ENCODE assay signal across 8 cellular contexts in genomic region chrX:2608638-2609430, GRCh38.
DNase-seq lines count a peak whose midpoint lies in the region; ATAC-seq and TF ChIP-seq lines count a peak whose summit lies in the region.

No MANE protein-coding gene starts in this region.

- H3K4me1 Mint-ChIP-seq in activated T-helper 1 cell treated with anti-CD3 and anti-CD28 coated beads, Interleukin-12 subunit alpha, Interleukin-12 subunit beta, Interleukin-2, Interleukin-4 antibody, amounts not matched to agents 30 ng/mL and 10 ng/mL and 1 ng/mL, durations not matched to agents 14 hours and 24 hours and 36 hours (ENCODE audit: low read depth) = peaks cover 47% of the 10 kb centered on the region

- peaks cover 25% of the 10 kb centered on the region for H3K36me3 Mint-ChIP-seq in activated T-helper 1 cell treated with anti-CD3 and anti-CD28 coated beads, Interleukin-12 subunit alpha, Interleukin-12 subunit beta, Interleukin-2, Interleukin-4 antibody, amounts not matched to agents 30 ng/mL and 10 ng/mL and 1 ng/mL, durations not matched to agents 14 hours and 24 hours and 36 hours (ENCODE audit: low read depth)

- H2BK5ac ChIP-seq in trophoblast cell (ENCODE audit: low read depth, low read length, poor library complexity) = peak overlapping the region; percentile 87

- intact Hi-C loops in activated T-helper 1 cell treated with anti-CD3 and anti-CD28 coated beads, Interleukin-12 subunit alpha, Interleukin-12 subunit beta, Interleukin-2, Interleukin-4 antibody, amounts not matched to agents 30 ng/mL and 10 ng/mL and 1 ng/mL, durations not matched to agents 14 hours and 24 hours and 36 hours (cut with micrococcal nuclease) = loop anchor here (1.0 to 5.0 kb wide), 10 partner anchors 82 to 1216 kb away; partner anchors contain the start of genes AKAP17A, CD99, DHRSX and P2RY8

- H3K4me3 Mint-ChIP-seq in activated T-helper 1 cell treated with anti-CD3 and anti-CD28 coated beads, Interleukin-12 subunit alpha, Interleukin-12 subunit beta, Interleukin-2, Interleukin-4 antibody, amounts not matched to agents 30 ng/mL and 10 ng/mL and 1 ng/mL, durations not matched to agents 14 hours and 24 hours and 36 hours = peak overlapping the region; percentile 91

- peak overlapping the region; percentile 63 for H3K27ac ChIP-seq in DOHH2 (ENCODE audit: low read depth, low read length)
- peak overlapping the region; percentile 80 for H3K27ac ChIP-seq in trophoblast cell (ENCODE audit: low read depth, low read length)

- ATAC-seq in GM21786 (IDR thresholded peaks at IDR 0.05; ENCODE audit: unreplicated experiment) = peak; percentile 88

- no peak for TF ChIP-seq CTCF in DOHH2 (IDR thresholded peaks at IDR 0.05; ENCODE audit: low read depth, low read length, poor library complexity, severe bottlenecking)
- TF ChIP-seq CTCF in LNCaP clone FGC (IDR thresholded peaks at IDR 0.05; ENCODE audit: control insufficient read depth, extremely low read depth, insufficient read depth) = no peak

- H4K8ac ChIP-seq in trophoblast cell (ENCODE audit: low read depth, low read length) = peak overlapping the region; percentile 81

- peak overlapping the region; percentile 66 for H3K4ac ChIP-seq in trophoblast cell (ENCODE audit: low read depth, low read length)

- peak overlapping the region; percentile 35 for H2AK5ac ChIP-seq in trophoblast cell (ENCODE audit: low read length)

- H3K27me3 ChIP-seq in DOHH2 (ENCODE audit: control insufficient read depth, low read length) (no peaks in the 10 kb centered on the region), trophoblast cell (ENCODE audit: insufficient read depth, low read length) (no peaks in the 10 kb centered on the region)

- peak overlapping the region; percentile 72 for H2BK120ac ChIP-seq in trophoblast cell (ENCODE audit: insufficient read depth, low read length, poor library complexity)

- H3K4me3 ChIP-seq in DOHH2 (ENCODE audit: low read length) (peak overlapping the region; percentile 90), LNCaP clone FGC (ENCODE audit: low read depth, low read length) (peak overlapping the region; percentile 88), trophoblast cell (ENCODE audit: low read depth, low read length) (peak overlapping the region; percentile 85)

- H3K4me2 ChIP-seq in DOHH2 (ENCODE audit: low read length) (peak overlapping the region; percentile 90), trophoblast cell (ENCODE audit: low read length) (peak overlapping the region; percentile 90)

- no peaks in the 10 kb centered on the region for H3F3A ChIP-seq in DOHH2 (ENCODE audit: control insufficient read depth, insufficient read depth)

- WGBS in trophoblast cell (ENCODE audit: extremely low coverage, insufficient coverage, insufficient read length) = no CpG with 5 or more reads among the region's 63 CpGs

- H3K4me1 ChIP-seq in DOHH2 (ENCODE audit: control insufficient read depth, low read length) = peaks cover 23% of the 10 kb centered on the region
- peaks cover 2 to 17% of the 10 kb centered on the region in 2 experiments for H3K4me1 ChIP-seq in trophoblast cell (ENCODE audit: control insufficient read depth in 1 of 2, insufficient read depth in 2 of 2, low read length in 2 of 2)

- H3K9me3 ChIP-seq in DOHH2 (ENCODE audit: control insufficient read depth, insufficient read depth, low read length) (no peaks in the 10 kb centered on the region), trophoblast cell (ENCODE audit: insufficient read depth, low read depth, low read length) (no peaks in the 10 kb centered on the region)

- H3K27ac Mint-ChIP-seq in activated T-helper 1 cell treated with anti-CD3 and anti-CD28 coated beads, Interleukin-12 subunit alpha, Interleukin-12 subunit beta, Interleukin-2, Interleukin-4 antibody, amounts not matched to agents 30 ng/mL and 10 ng/mL and 1 ng/mL, durations not matched to agents 14 hours and 24 hours and 36 hours = peak overlapping the region; percentile 89

- H3K36me3 ChIP-seq in DOHH2 (ENCODE audit: control insufficient read depth, low read length) (peaks cover 27% of the 10 kb centered on the region), trophoblast cell (ENCODE audit: control insufficient read depth in 1 of 2, insufficient read depth in 2 of 2, low read length in 2 of 2) (peaks cover 0 to 2% of the 10 kb centered on the region in 2 experiments)

- H3K27me3 Mint-ChIP-seq in activated T-helper 1 cell treated with anti-CD3 and anti-CD28 coated beads, Interleukin-12 subunit alpha, Interleukin-12 subunit beta, Interleukin-2, Interleukin-4 antibody, amounts not matched to agents 30 ng/mL and 10 ng/mL and 1 ng/mL, durations not matched to agents 14 hours and 24 hours and 36 hours (ENCODE audit: insufficient read depth) = no peaks in the 10 kb centered on the region

- H2BK12ac ChIP-seq in trophoblast cell (ENCODE audit: low read length) = peak overlapping the region; percentile 21

- DNase-seq in LNCaP clone FGC (ENCODE audit: low read depth) (peak; percentile 61), germinal center (ENCODE audit: low spot score) (peak; percentile 92), trophoblast cell (peak; percentile 76 to 82), ureter (ENCODE audit: low spot score) (peak; percentile 85), NCI-H1092 (lab: John Stamatoyannopoulos, UW) (no peak)
- DNase-seq in activated T-helper 1 cell treated with anti-CD3 and anti-CD28 coated beads, Interleukin-12 subunit alpha, Interleukin-12 subunit beta, Interleukin-2, Interleukin-4 antibody, amounts not matched to agents 30 ng/mL and 10 ng/mL and 1 ng/mL, durations not matched to agents 14 hours and 24 hours and 36 hours (ENCODE audit: low spot score) = peak; percentile 89

- no peaks in the 10 kb centered on the region for H3K9me3 Mint-ChIP-seq in activated T-helper 1 cell treated with anti-CD3 and anti-CD28 coated beads, Interleukin-12 subunit alpha, Interleukin-12 subunit beta, Interleukin-2, Interleukin-4 antibody, amounts not matched to agents 30 ng/mL and 10 ng/mL and 1 ng/mL, durations not matched to agents 14 hours and 24 hours and 36 hours

- no peaks in the 10 kb centered on the region for H3K9me2 ChIP-seq in DOHH2 (replicated peaks; ENCODE audit: control insufficient read depth, low read length)

- H3K23ac ChIP-seq in trophoblast cell (ENCODE audit: low read length) = no peak overlapping the region

- peaks cover 4% of the 10 kb centered on the region; the same call in 1 of the 2 replicates for H4K20me1 ChIP-seq in DOHH2 (ENCODE audit: control insufficient read depth, insufficient read depth, low read depth, low read length)

- H4K12ac ChIP-seq in trophoblast cell (ENCODE audit: low read depth, low read length) = peak overlapping the region; percentile 3

- peak overlapping the region; percentile 80 for H3K9ac ChIP-seq in trophoblast cell (ENCODE audit: low read length)

- peak overlapping the region; percentile 63 for H4K91ac ChIP-seq in trophoblast cell (ENCODE audit: low read depth, low read length)

- H3K18ac ChIP-seq in trophoblast cell (ENCODE audit: low read length) = peak overlapping the region; percentile 90

- H3K79me2 ChIP-seq in DOHH2 (ENCODE audit: control insufficient read depth, low read length) (peaks cover 47% of the 10 kb centered on the region), trophoblast cell (ENCODE audit: control insufficient read depth, insufficient read depth, low read length, poor library complexity) (peaks cover 10% of the 10 kb centered on the region)

- H3K14ac ChIP-seq in trophoblast cell (ENCODE audit: low read length) = peak overlapping the region; percentile 79

- peaks cover 15% of the 10 kb centered on the region for H3K79me1 ChIP-seq in trophoblast cell (ENCODE audit: low read length)

- H2AFZ ChIP-seq in trophoblast cell (ENCODE audit: insufficient read depth, low read length, poor library complexity) = peak overlapping the region; percentile 61
